7 cellular contexts compared by ENCODE assay signal in the genomic region with DNA sequence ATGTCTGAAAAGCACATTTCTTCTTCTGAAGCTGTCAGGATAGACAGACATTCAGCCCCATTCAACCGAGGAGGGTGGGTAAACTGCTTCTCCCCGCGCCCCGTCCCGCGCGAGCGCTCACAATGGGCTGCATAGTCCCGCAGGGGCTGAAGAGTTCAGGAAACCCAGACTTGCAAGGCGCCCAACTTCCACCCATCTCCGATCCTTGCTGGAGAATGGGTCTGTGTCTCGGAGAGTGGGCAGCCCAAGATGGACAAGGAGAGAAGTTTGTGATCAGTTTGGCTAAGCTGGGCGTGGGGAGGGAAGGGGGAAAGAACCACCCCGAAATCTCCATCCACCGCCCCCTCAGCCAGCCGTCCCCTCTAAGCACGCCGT. TPM values are rescaled to one million over a fixed set of nuclear protein-coding genes. Genes with fewer than 3 reads are reported as not detected.
DNase-seq lines count a peak whose midpoint lies in the region; ATAC-seq and TF ChIP-seq lines count a peak whose summit lies in the region.

No MANE protein-coding gene starts in this region.

- H3K36me3 ChIP-seq in ascending aorta (no peaks in the 10 kb centered on the region), hepatocyte (replicated peaks; ENCODE audit: insufficient read depth, low read depth) (no peaks in the 10 kb centered on the region)

- peaks cover 10% of the 10 kb centered on the region for H4K20me1 ChIP-seq in hepatocyte (ENCODE audit: insufficient read depth, poor library complexity, severe bottlenecking)

- peak overlapping the region; percentile 60 for H2AFZ ChIP-seq in hepatocyte

- H3K27me3 ChIP-seq in ascending aorta (no peaks in the 10 kb centered on the region), hepatocyte (no peaks in the 10 kb centered on the region)

- H3K4me1 ChIP-seq in ascending aorta (peaks cover 0 to 17% of the 10 kb centered on the region in 2 donors), hepatocyte (ENCODE audit: insufficient read depth) (peaks cover 5% of the 10 kb centered on the region)

- WGBS in hepatocyte (ENCODE audit: low lambda C conversion rate, missing lambda C conversion rate), result under 1% methylated on average over 13 of the region's 18 CpGs

- TF ChIP-seq CTCF in ascending aorta (IDR thresholded peaks at IDR 0.05), result no peak
- TF ChIP-seq CTCF in hepatocyte (IDR thresholded peaks at IDR 0.05; ENCODE audit: poor library complexity), result no peak

- H3K27ac ChIP-seq in ascending aorta, result peak overlapping the region; percentile 99
- H3K27ac ChIP-seq in hepatocyte, result peak overlapping the region; percentile 96

- H3K9me3 ChIP-seq in ascending aorta (no peaks in the 10 kb centered on the region), hepatocyte (ENCODE audit: low read depth) (no peaks in the 10 kb centered on the region)

- H3K4me3 ChIP-seq in ascending aorta (peak overlapping the region; percentile 67 to 92), hepatocyte (peak overlapping the region; percentile 60)

- H3K4me2 ChIP-seq in hepatocyte, result peak overlapping the region; percentile 91

- ATAC-seq in GM19035 (IDR thresholded peaks at IDR 0.05; ENCODE audit: unreplicated experiment) (peak; percentile 2), sciatic nerve (peak; percentile 4), HG02870 (IDR thresholded peaks at IDR 0.05; ENCODE audit: unreplicated experiment) (no peak), GM18907 (IDR thresholded peaks at IDR 0.05; ENCODE audit: unreplicated experiment) (no peak)

- H3K9me2 ChIP-seq in hepatocyte (replicated peaks; ENCODE audit: insufficient read depth), result no peaks in the 10 kb centered on the region

- peak; percentile 19 for DNase-seq in HuH-7 (ENCODE audit: low spot score)
- DNase-seq in ascending aorta (ENCODE audit: low spot score in 2 of 2), result peak in 1 of 2 donors; percentile 67
- peak; percentile 16 for DNase-seq in hepatocyte (ENCODE audit: low spot score)
- no peak for DNase-seq in sciatic nerve (ENCODE audit: low spot score)

- peaks cover 48% of the 10 kb centered on the region for H3K79me2 ChIP-seq in hepatocyte

- intact Hi-C loops in ascending aorta (cut with DNase I), result loop anchor here (5.0 to 10.0 kb wide), 5 partner anchors 289 to 1391 kb away; a partner anchor contains a TSS
- intact Hi-C loops in sciatic nerve (cut with DNase I), result no loop called here

RNA-seq across cellular contexts. Expression of a gene that starts 0.7 kb away (rescaled TPM):
- total RNA-seq in ascending aorta (34.3 TPM), hepatocyte (36.2 and 41.9 TPM in 2 replicates), sciatic nerve (54.3 TPM)
- polyA plus RNA-seq in hepatocyte, result 17.3 and 22.4 TPM in 2 replicates

Comparison
In these comparisons a context has a peak if more than half of its experiments do, and no peak if none do; other contexts are left out.
1. ATAC-seq: peak in GM19035 (single experiment) and sciatic nerve (single experiment); none in HG02870 (single experiment) and GM18907 (single experiment).